Comparison of ENCODE assay signal across 14 cellular contexts in the genomic region with DNA sequence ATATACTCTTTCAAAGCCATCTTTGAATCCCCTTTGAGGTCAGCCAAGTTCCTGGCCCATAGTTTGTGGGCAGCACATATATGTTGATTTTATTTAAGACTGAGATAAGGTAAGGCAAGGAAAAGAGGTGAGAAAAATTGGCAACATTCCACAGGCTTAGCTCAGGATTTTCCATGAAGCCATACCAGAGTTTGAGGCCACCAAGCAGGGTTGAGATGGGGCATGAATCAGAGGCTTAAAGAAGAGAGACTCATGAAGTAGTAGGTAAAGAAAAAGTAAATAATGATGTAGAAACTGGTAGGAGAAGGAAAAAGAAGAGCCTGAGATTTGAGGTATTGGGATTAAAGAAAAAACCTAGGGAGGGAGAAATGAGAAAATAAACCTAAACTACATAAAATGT.
"Had no signal": no experiment of that assay in that cellular context is flagged by ENCODE, and none has a peak within 500 bp of the region (broad histone marks: within the 10 kb centered on the region; RNA-seq: fewer than 3 reads in every experiment).

No MANE protein-coding gene starts in this region.

- H3K27me3 ChIP-seq: brain microvascular endothelial cell, stomach had no signal

- H3K4me3 Mint-ChIP-seq: activated CD4-positive, alpha-beta T cell treated with anti-CD3 and anti-CD28 coated beads, Interleukin-2, amount 10 ng/mL, durations not matched to agents 7 days and 5 days; activated naive CD8-positive, alpha-beta T cell treated with anti-CD3 and anti-CD28 coated beads, Interleukin-2, amount 10 ng/mL, durations not matched to agents 7 days and 5 days; effector memory CD8-positive, alpha-beta T cell; naive thymus-derived CD4-positive, alpha-beta T cell had no signal

- H3K27ac ChIP-seq: brain microvascular endothelial cell, stomach, thoracic aorta had no signal

- DNase-seq: activated CD4-positive, alpha-beta T cell treated with anti-CD3 and anti-CD28 coated beads, Interleukin-2, amount 10 ng/mL, durations not matched to agents 7 days and 5 days; activated effector memory CD4-positive, alpha-beta T cell treated with anti-CD3 and anti-CD28 coated beads, Interleukin-2, amount 50 U/mL, for 16 hours; activated naive CD8-positive, alpha-beta T cell treated with anti-CD3 and anti-CD28 coated beads, Interleukin-2, amount 10 ng/mL, durations not matched to agents 7 days and 5 days; activated T-cell treated with anti-CD3 and anti-CD28 coated beads for 4 hours; brain microvascular endothelial cell; cerebellar nuclear complex; dermis blood vessel endothelial cell; effector memory CD8-positive, alpha-beta T cell; mucosa of descending colon; naive thymus-derived CD4-positive, alpha-beta T cell; stimulated activated CD4-positive, alpha-beta T cell treated with anti-CD3 and anti-CD28 coated beads, Interleukin-4, amount 100 ng/mL, for 24 hours; stomach had no signal

- H3K27ac Mint-ChIP-seq: activated CD4-positive, alpha-beta T cell treated with anti-CD3 and anti-CD28 coated beads, Interleukin-2, amount 10 ng/mL, durations not matched to agents 7 days and 5 days; activated naive CD8-positive, alpha-beta T cell treated with anti-CD3 and anti-CD28 coated beads, Interleukin-2, amount 10 ng/mL, durations not matched to agents 7 days and 5 days had no signal

- FAIRE-seq: islet of Langerhans had no signal

- H3K36me3 ChIP-seq: brain microvascular endothelial cell, stomach, thoracic aorta had no signal

- H3K27me3 Mint-ChIP-seq: activated CD4-positive, alpha-beta T cell treated with anti-CD3 and anti-CD28 coated beads, Interleukin-2, amount 10 ng/mL, durations not matched to agents 7 days and 5 days; activated naive CD8-positive, alpha-beta T cell treated with anti-CD3 and anti-CD28 coated beads, Interleukin-2, amount 10 ng/mL, durations not matched to agents 7 days and 5 days; effector memory CD8-positive, alpha-beta T cell; naive thymus-derived CD4-positive, alpha-beta T cell had no signal

- H3K4me3 ChIP-seq: mucosa of descending colon, stomach, thoracic aorta had no signal

- H3K9me3 Mint-ChIP-seq: activated CD4-positive, alpha-beta T cell treated with anti-CD3 and anti-CD28 coated beads, Interleukin-2, amount 10 ng/mL, durations not matched to agents 7 days and 5 days; effector memory CD8-positive, alpha-beta T cell; naive thymus-derived CD4-positive, alpha-beta T cell had no signal

- ATAC-seq: effector memory CD8-positive, alpha-beta T cell; mucosa of descending colon; naive thymus-derived CD4-positive, alpha-beta T cell had no signal

- H3K9me3 ChIP-seq: mucosa of descending colon, stomach, thoracic aorta had no signal
